In genomic region chr7:151849008-151849878, GRCh38 we compare ENCODE assay signal across 28 cellular contexts.
"Had no signal": no experiment of that assay in that cellular context is flagged by ENCODE, and none has a peak within 500 bp of the region (broad histone marks: within the 10 kb centered on the region; RNA-seq: fewer than 3 reads in every experiment).

No MANE protein-coding gene starts in this region.

- H3K27ac ChIP-seq: adrenal gland, ascending aorta, cardiac muscle cell had no signal

- H3K27me3 ChIP-seq: adrenal gland, ascending aorta, cardiac muscle cell, stomach, thyroid gland, upper lobe of left lung had no signal

- H3K9me3 ChIP-seq: adrenal gland, ascending aorta, stomach, thyroid gland, upper lobe of left lung had no signal

- H3K4me3 Mint-ChIP-seq: activated CD4-positive, alpha-beta memory T cell treated with anti-CD3 and anti-CD28 coated beads, Interleukin-2, amount 10 ng/mL, durations not matched to agents 7 days and 5 days; activated CD4-positive, alpha-beta T cell treated with anti-CD3 and anti-CD28 coated beads, Interleukin-2, amount 10 ng/mL, durations not matched to agents 7 days and 5 days; activated naive CD4-positive, alpha-beta T cell treated with anti-CD3 and anti-CD28 coated beads for 36 hours; activated naive CD8-positive, alpha-beta T cell treated with anti-CD3 and anti-CD28 coated beads for 36 hours; brain; endodermal cell; stimulated activated effector memory CD8-positive, alpha-beta T cell treated with anti-CD3 and anti-CD28 coated beads, Interleukin-12 subunit alpha, Interleukin-12 subunit beta, amount 100 ng/mL, for 72 hours had no signal

- H3K27me3 Mint-ChIP-seq: activated CD4-positive, alpha-beta memory T cell treated with anti-CD3 and anti-CD28 coated beads, Interleukin-2, amount 10 ng/mL, durations not matched to agents 7 days and 5 days; activated CD4-positive, alpha-beta T cell treated with anti-CD3 and anti-CD28 coated beads, Interleukin-2, amount 10 ng/mL, durations not matched to agents 7 days and 5 days; activated naive CD8-positive, alpha-beta T cell treated with anti-CD3 and anti-CD28 coated beads for 36 hours; brain; natural killer cell treated with Interleukin-12 subunit alpha and Interleukin-12 subunit beta and Interleukin-15 and Interleukin-18, amount 100 ng/mL, for 72 hours had no signal

- H3K36me3 ChIP-seq: adrenal gland, ascending aorta, cardiac muscle cell, thyroid gland, upper lobe of left lung had no signal

- ATAC-seq: esophagus mucosa; left colon; natural killer cell treated with Interleukin-12 subunit alpha and Interleukin-12 subunit beta and Interleukin-15 and Interleukin-18, amount 100 ng/mL, for 72 hours; sciatic nerve; stimulated activated effector memory CD8-positive, alpha-beta T cell treated with anti-CD3 and anti-CD28 coated beads, Interleukin-12 subunit alpha, Interleukin-12 subunit beta, amount 100 ng/mL, for 72 hours had no signal

- H3K4me3 ChIP-seq: adrenal gland, ascending aorta, cardiac muscle cell, skin epidermis, stomach, thyroid gland, upper lobe of left lung had no signal

- DNase-seq: activated CD4-positive, alpha-beta memory T cell treated with anti-CD3 and anti-CD28 coated beads, Interleukin-2, amount 10 ng/mL, durations not matched to agents 7 days and 5 days; activated CD4-positive, alpha-beta T cell treated with anti-CD3 and anti-CD28 coated beads for 1 hour; activated CD4-positive, alpha-beta T cell treated with anti-CD3 and anti-CD28 coated beads, Interleukin-2, amount 10 ng/mL, durations not matched to agents 7 days and 5 days; activated CD8-positive, alpha-beta memory T cell treated with anti-CD3 and anti-CD28 coated beads, Interleukin-2, amount 50 U/mL, for 48 hours; activated naive CD4-positive, alpha-beta T cell treated with anti-CD3 and anti-CD28 coated beads for 36 hours; activated naive CD8-positive, alpha-beta T cell treated with anti-CD3 and anti-CD28 coated beads for 36 hours; activated T-cell treated with anti-CD3 and anti-CD28 coated beads, Interleukin-2, amount 50 U/mL, for 48 hours; adrenal gland; cortex of kidney; endodermal cell; foreskin fibroblast; hippocampal formation; mesendoderm; stimulated activated CD4-positive, alpha-beta T cell treated with anti-CD3 and anti-CD28 coated beads, Interleukin-12 subunit alpha, Interleukin-12 subunit beta, amount 100 ng/mL, for 4 hours; stimulated activated CD4-positive, alpha-beta T cell treated with anti-CD3 and anti-CD28 coated beads, Interleukin-4, amount 100 ng/mL, for 1 hour; stomach; T-helper 2 cell; thyroid gland; upper lobe of left lung had no signal

- H3K36me3 Mint-ChIP-seq: brain; natural killer cell treated with Interleukin-12 subunit alpha and Interleukin-12 subunit beta and Interleukin-15 and Interleukin-18, amount 100 ng/mL, for 72 hours; stimulated activated effector memory CD8-positive, alpha-beta T cell treated with anti-CD3 and anti-CD28 coated beads, Interleukin-12 subunit alpha, Interleukin-12 subunit beta, amount 100 ng/mL, for 72 hours had no signal

- H3K27ac Mint-ChIP-seq: activated CD4-positive, alpha-beta memory T cell treated with anti-CD3 and anti-CD28 coated beads, Interleukin-2, amount 10 ng/mL, durations not matched to agents 7 days and 5 days; activated CD4-positive, alpha-beta T cell treated with anti-CD3 and anti-CD28 coated beads, Interleukin-2, amount 10 ng/mL, durations not matched to agents 7 days and 5 days; activated naive CD4-positive, alpha-beta T cell treated with anti-CD3 and anti-CD28 coated beads for 36 hours; activated naive CD8-positive, alpha-beta T cell treated with anti-CD3 and anti-CD28 coated beads for 36 hours; brain; endodermal cell had no signal

- H3K4me1 ChIP-seq: adrenal gland had no signal
